ENCODE assay signal across 8 cellular contexts in genomic region chr4:134390327-134390726, GRCh38.
"Had no signal": no experiment of that assay in that cellular context is flagged by ENCODE, and none has a peak within 500 bp of the region (broad histone marks: within the 10 kb centered on the region; RNA-seq: fewer than 3 reads in every experiment).

No MANE protein-coding gene starts in this region.

- H3K27me3 Mint-ChIP-seq: IgD-negative memory B cell had no signal

- DNase-seq: IMR-90, KBM-7, KG1 had no signal

- H3K27ac Mint-ChIP-seq: IgD-negative memory B cell had no signal

- FAIRE-seq: HepG2, HTR-8/SVneo, K562 had no signal

- H3K4me3 Mint-ChIP-seq: IgD-negative memory B cell had no signal

- H3K4me1 Mint-ChIP-seq: IgD-negative memory B cell had no signal

- ATAC-seq: HepG2, K562 had no signal

- H3K4me3 ChIP-seq: K562 had no signal

- H3K27ac ChIP-seq: HL-60 had no signal

- H3K36me3 Mint-ChIP-seq: IgD-negative memory B cell had no signal
